ENCODE assay signal across 8 cellular contexts in the genomic region with DNA sequence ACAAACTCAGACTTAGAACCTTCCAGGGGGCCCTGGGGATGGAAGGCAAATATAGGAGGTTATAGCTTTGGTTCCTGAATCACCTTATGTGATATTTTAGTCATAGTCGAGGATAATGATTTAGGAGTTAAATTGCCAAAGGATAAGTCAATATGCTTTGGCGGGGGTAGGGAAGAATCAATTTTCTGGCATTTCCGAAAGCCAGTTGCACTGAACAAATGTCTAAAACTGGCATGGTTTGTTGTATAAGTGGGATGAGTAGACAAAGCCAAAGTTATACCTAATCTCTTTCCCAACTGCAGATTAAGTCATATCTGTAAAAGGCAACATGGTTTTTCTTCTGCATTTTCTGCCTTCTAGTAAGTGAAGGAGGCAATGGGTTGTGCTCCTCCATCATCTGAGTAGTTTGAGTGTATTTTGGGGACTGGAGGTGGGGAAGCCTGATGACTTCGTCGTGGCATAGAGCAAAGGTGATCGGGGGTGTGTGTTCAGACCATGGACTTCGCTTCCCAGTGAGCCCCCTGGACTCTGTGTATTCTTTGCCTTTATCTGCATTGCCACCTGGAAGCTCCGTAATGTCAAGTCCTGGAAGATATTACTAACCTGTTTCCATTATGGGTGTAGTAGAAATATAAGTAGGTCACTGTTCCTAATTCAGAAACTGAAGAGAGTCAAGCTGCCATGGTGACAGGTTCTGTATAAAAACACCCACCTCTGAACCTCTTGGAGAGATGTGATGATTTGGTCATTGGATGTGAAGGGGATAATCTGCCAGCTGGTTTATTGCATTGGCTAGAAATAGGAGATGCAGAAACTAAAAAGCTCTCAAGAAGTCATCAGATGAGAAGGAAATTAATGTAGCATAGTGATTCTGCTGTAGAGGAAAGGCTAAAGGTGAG. TPM values are rescaled to one million over a fixed set of nuclear protein-coding genes. Genes with fewer than 3 reads are reported as not detected.
DNase-seq lines count a peak whose midpoint lies in the region; ATAC-seq and TF ChIP-seq lines count a peak whose summit lies in the region.
"Had no signal": no experiment of that assay in that cellular context is flagged by ENCODE, and none has a peak within 500 bp of the region (broad histone marks: within the 10 kb centered on the region; RNA-seq: fewer than 3 reads in every experiment).

No MANE protein-coding gene starts in this region.

- peaks cover 98% of the 10 kb centered on the region for H3K79me2 ChIP-seq in SK-N-SH (ENCODE audit: insufficient read depth)
- peaks cover 82% of the 10 kb centered on the region for H3K79me2 ChIP-seq in hepatocyte

- no peak for TF ChIP-seq POLR2A in stomach (IDR thresholded peaks at IDR 0.05)

- peaks cover 35% of the 10 kb centered on the region for H3K4me1 Mint-ChIP-seq in WTC11

- POLR2A ChIA-PET in SK-N-SH (lab: Yijun Ruan, JAX) (no interaction called here), WTC11 (lab: Charles Lee) (no interaction called here)

- no peak for TF ChIP-seq CTCF in SK-N-SH (IDR thresholded peaks at IDR 0.05)
- TF ChIP-seq CTCF in hepatocyte (IDR thresholded peaks at IDR 0.05; ENCODE audit: poor library complexity), result no peak
- no peak for TF ChIP-seq CTCF in stomach (IDR thresholded peaks at IDR 0.05)
- TF ChIP-seq CTCF in WTC11 (IDR thresholded peaks at IDR 0.05), result no peak

- no peak overlapping the region for H3K27ac Mint-ChIP-seq in WTC11

- no peak for TF ChIP-seq EP300 in SK-N-SH (IDR thresholded peaks at IDR 0.05; ENCODE audit: borderline replicate concordance in 1 of 2, low read depth in 1 of 2, low read length in 1 of 2)
- no peak for TF ChIP-seq EP300 in stomach (IDR thresholded peaks at IDR 0.05)

- H3K9me3 ChIP-seq in SK-N-SH (no peaks in the 10 kb centered on the region), hepatocyte (ENCODE audit: low read depth) (no peaks in the 10 kb centered on the region), stomach (no peaks in the 10 kb centered on the region)

- no peaks in the 10 kb centered on the region for H3K9me2 ChIP-seq in SK-N-SH
- no peaks in the 10 kb centered on the region for H3K9me2 ChIP-seq in hepatocyte (replicated peaks; ENCODE audit: insufficient read depth)

- no peak overlapping the region for H2AFZ ChIP-seq in SK-N-SH (ENCODE audit: low read depth)
- H2AFZ ChIP-seq in hepatocyte, result no peak overlapping the region

- intact Hi-C loops in stomach (cut with DNase I; ENCODE audit: low total_unique reads), result no loop called here

- no peak for TF ChIP-seq RAD21 in SK-N-SH (IDR thresholded peaks at IDR 0.05; ENCODE audit: low read length)

- DNase-seq in M059J (ENCODE audit: low read depth) (peak; percentile 57), SK-N-SH (no peak), hepatocyte (ENCODE audit: low spot score) (no peak), stomach (no peak), WTC11 (ENCODE audit: low spot score) (no peak), NCI-H526 treated with DMSO at 0.1 percent for 48 hours (lab: John Stamatoyannopoulos, UW) (no peak)
- DNase-seq: NCI-H510A had no signal

- no peak overlapping the region for H3K4me3 ChIP-seq in SK-N-SH (ENCODE audit: low read depth in 2 of 2, low read length in 1 of 2)
- no peak overlapping the region for H3K4me3 ChIP-seq in hepatocyte
- no peak overlapping the region for H3K4me3 ChIP-seq in stomach

- WGBS in SK-N-SH (ENCODE audit: low lambda C conversion rate), result 84% methylated on average over 8 of the region's 8 CpGs
- WGBS in hepatocyte (ENCODE audit: low lambda C conversion rate, missing lambda C conversion rate), result 86% methylated on average over 8 of the region's 8 CpGs
- 79 to 88% (median 82%) methylated on average over 8 of the region's 8 CpGs for WGBS in stomach, 5 donors

- CTCF ChIA-PET in SK-N-SH (lab: Yijun Ruan, JAX), result no interaction called here
- CTCF ChIA-PET in WTC11 (lab: Charles Lee), result interaction anchor here (0.6 kb wide), 1 partner anchor 87 kb away, joined by 3 read pairs; no protein-coding TSS in a partner anchor

- H3K9ac ChIP-seq in SK-N-SH, result peak overlapping the region; percentile 52; the same call in 1 of the 2 replicates

- H3K4me1 ChIP-seq in SK-N-SH (ENCODE audit: control insufficient read depth in 1 of 2, insufficient read depth in 2 of 2, low read depth in 1 of 2, low read length in 1 of 2) (peaks cover 11 to 33% of the 10 kb centered on the region in 2 experiments), hepatocyte (ENCODE audit: insufficient read depth) (peaks cover 18% of the 10 kb centered on the region), stomach (peaks cover 12 to 69% (median 34%) of the 10 kb centered on the region in 4 donors)

- no peak overlapping the region for H3K4me3 Mint-ChIP-seq in WTC11

- H3F3A ChIP-seq in SK-N-SH (replicated peaks; ENCODE audit: insufficient read depth), result peaks cover 48% of the 10 kb centered on the region

- H3K27me3 ChIP-seq in SK-N-SH (ENCODE audit: insufficient read depth), result no peaks in the 10 kb centered on the region
- no peaks in the 10 kb centered on the region for H3K27me3 ChIP-seq in hepatocyte
- H3K27me3 ChIP-seq in stomach, result no peaks in the 10 kb centered on the region

- H4K20me1 ChIP-seq in SK-N-SH (ENCODE audit: insufficient read depth) (no peaks in the 10 kb centered on the region), hepatocyte (ENCODE audit: insufficient read depth, poor library complexity, severe bottlenecking) (no peaks in the 10 kb centered on the region)

- peak overlapping the region; percentile 72 for H3K4me2 ChIP-seq in SK-N-SH
- H3K4me2 ChIP-seq in hepatocyte, result peak overlapping the region; percentile 65

- ATAC-seq in GM21526 (IDR thresholded peaks at IDR 0.05; ENCODE audit: low FRiP score, unreplicated experiment) (no peak), WTC11 (no peak)

- peak overlapping the region; percentile 77 to 99; a peak in 3 of 4 replicates for H3K27ac ChIP-seq in SK-N-SH (ENCODE audit: low read depth in 2 of 2, low read length in 1 of 2)
- H3K27ac ChIP-seq in hepatocyte, result peak overlapping the region; percentile 61
- H3K27ac ChIP-seq in stomach, result peak overlapping the region in 4 of 5 donors; percentile 17 to 71 (median 52)

- H3K27me3 Mint-ChIP-seq in WTC11 (ENCODE audit: low read depth), result no peaks in the 10 kb centered on the region

- peaks cover 7% of the 10 kb centered on the region for H3K9me3 Mint-ChIP-seq in WTC11

- peaks cover 7% of the 10 kb centered on the region for H3K36me3 Mint-ChIP-seq in WTC11

- peaks cover 4 to 18% of the 10 kb centered on the region in 2 experiments for H3K36me3 ChIP-seq in SK-N-SH (replicated peaks in 1 of 2; ENCODE audit: control insufficient read depth in 1 of 2, insufficient read depth in 2 of 2, low read length in 1 of 2)
- no peaks in the 10 kb centered on the region for H3K36me3 ChIP-seq in hepatocyte (replicated peaks; ENCODE audit: insufficient read depth, low read depth)
- no peaks in the 10 kb centered on the region for H3K36me3 ChIP-seq in stomach

TF ChIP-seq in SK-N-SH, 30 proteins besides CTCF, POLR2A, EP300 and RAD21 (continues in another document):
- no peak for TF ChIP-seq FOXJ3 (CRISPR knock-in tag; IDR thresholded peaks at IDR 0.05)
- TF ChIP-seq FOSL2 (IDR thresholded peaks at IDR 0.05; ENCODE audit: borderline replicate concordance, low read depth), result no peak
- no peak for TF ChIP-seq TEAD4 (IDR thresholded peaks at IDR 0.05; ENCODE audit: borderline replicate concordance, insufficient read depth)
- TF ChIP-seq JUND (IDR thresholded peaks at IDR 0.05), result no peak
- no peak for TF ChIP-seq RCOR1 (IDR thresholded peaks at IDR 0.05; ENCODE audit: low read length)
- no peak for TF ChIP-seq RFX5 (IDR thresholded peaks at IDR 0.05; ENCODE audit: low read length)

TF ChIP-seq in WTC11, 78 proteins besides CTCF, POLR2A, EP300 and RAD21 (continues in another document):
- TF ChIP-seq, protein P1, sequence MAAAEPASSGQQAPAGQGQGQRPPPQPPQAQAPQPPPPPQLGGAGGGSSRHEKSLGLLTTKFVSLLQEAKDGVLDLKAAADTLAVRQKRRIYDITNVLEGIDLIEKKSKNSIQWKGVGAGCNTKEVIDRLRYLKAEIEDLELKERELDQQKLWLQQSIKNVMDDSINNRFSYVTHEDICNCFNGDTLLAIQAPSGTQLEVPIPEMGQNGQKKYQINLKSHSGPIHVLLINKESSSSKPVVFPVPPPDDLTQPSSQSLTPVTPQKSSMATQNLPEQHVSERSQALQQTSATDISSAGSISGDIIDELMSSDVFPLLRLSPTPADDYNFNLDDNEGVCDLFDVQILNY (CRISPR knock-in tag; IDR thresholded peaks at IDR 0.05), result no peak
- TF ChIP-seq, protein P2, sequence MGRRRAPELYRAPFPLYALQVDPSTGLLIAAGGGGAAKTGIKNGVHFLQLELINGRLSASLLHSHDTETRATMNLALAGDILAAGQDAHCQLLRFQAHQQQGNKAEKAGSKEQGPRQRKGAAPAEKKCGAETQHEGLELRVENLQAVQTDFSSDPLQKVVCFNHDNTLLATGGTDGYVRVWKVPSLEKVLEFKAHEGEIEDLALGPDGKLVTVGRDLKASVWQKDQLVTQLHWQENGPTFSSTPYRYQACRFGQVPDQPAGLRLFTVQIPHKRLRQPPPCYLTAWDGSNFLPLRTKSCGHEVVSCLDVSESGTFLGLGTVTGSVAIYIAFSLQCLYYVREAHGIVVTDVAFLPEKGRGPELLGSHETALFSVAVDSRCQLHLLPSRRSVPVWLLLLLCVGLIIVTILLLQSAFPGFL (CRISPR knock-in tag; IDR thresholded peaks at IDR 0.05; ENCODE audit: borderline replicate concordance), result no peak
- TF ChIP-seq, protein P3, sequence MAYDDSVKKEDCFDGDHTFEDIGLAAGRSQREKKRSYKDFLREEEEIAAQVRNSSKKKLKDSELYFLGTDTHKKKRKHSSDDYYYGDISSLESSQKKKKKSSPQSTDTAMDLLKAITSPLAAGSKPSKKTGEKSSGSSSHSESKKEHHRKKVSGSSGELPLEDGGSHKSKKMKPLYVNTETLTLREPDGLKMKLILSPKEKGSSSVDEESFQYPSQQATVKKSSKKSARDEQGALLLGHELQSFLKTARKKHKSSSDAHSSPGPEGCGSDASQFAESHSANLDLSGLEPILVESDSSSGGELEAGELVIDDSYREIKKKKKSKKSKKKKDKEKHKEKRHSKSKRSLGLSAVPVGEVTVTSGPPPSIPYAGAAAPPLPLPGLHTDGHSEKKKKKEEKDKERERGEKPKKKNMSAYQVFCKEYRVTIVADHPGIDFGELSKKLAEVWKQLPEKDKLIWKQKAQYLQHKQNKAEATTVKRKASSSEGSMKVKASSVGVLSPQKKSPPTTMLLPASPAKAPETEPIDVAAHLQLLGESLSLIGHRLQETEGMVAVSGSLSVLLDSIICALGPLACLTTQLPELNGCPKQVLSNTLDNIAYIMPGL (CRISPR knock-in tag; IDR thresholded peaks at IDR 0.05), result no peak
- no peak for TF ChIP-seq ZNF263 (CRISPR knock-in tag; IDR thresholded peaks at IDR 0.05; ENCODE audit: low read depth)

RNA-seq across cellular contexts. Expression of a gene that starts 24.5 kb away (rescaled TPM):
- total RNA-seq in M059J (2014; rRNA removed; shearing (Covaris generic)), result 25.3 and 45.4 TPM in 2 replicates
- polyA plus RNA-seq in SK-N-SH (2012; rRNA removed), result 55.0 and 74.3 TPM in 2 replicates
- polyA plus RNA-seq in SK-N-SH (2012; cell fraction: cytosol; rRNA removed), result 60.6 and 69.2 TPM in 2 replicates
- 89.8 and 149 TPM in 2 replicates for polyA plus RNA-seq in SK-N-SH (2012; cell fraction: nucleus; rRNA removed)
- 38.6 and 42.4 TPM in 2 replicates for total RNA-seq in hepatocyte
- 23.9 and 26.1 TPM in 2 replicates for polyA plus RNA-seq in hepatocyte
- 100 to 1,000 TPM in 3 of 5 donors, 10 to 100 TPM in 2; 36.8 to 254 (median 108) TPM for total RNA-seq in stomach
- 10 to 100 TPM in 2 of 3 donors, 1 to 10 TPM in 1; 6.6 to 18.2 (median 15.1) TPM for polyA plus RNA-seq in stomach
- total RNA-seq in WTC11 (2021), result 22.3 to 28.7 TPM (median 27.7 TPM) in 3 replicates
